Comparison of ENCODE assay signal across 10 cellular contexts in the genomic region with DNA sequence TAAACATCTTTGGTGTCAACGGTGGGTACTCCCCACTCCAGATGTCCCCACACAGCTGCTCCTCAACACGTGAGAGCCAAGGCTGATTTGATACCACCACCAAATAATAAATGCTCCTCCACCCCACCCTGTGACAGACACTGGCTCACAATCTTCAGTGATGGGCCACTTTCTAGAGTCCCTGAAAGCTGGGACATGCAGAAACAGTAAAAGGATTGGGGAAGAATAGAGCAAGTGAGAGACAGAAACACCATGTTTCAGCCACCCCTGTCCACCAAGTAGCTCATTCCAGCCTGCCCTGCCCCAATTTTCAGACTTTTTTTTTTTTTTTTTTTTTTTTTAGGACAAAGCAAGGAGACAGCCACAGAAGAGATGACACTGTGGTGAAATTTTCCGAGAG. TPM values are rescaled to one million over a fixed set of nuclear protein-coding genes. Genes with fewer than 3 reads are reported as not detected.
DNase-seq lines count a peak whose midpoint lies in the region; ATAC-seq lines count a peak whose summit lies in the region.
"Had no signal": no experiment of that assay in that cellular context is flagged by ENCODE, and none has a peak within 500 bp of the region (broad histone marks: within the 10 kb centered on the region; RNA-seq: fewer than 3 reads in every experiment).

No MANE protein-coding gene starts in this region.

- peak overlapping the region; percentile 47 to 99 (median 98) for H3K4me3 Mint-ChIP-seq in IgD-negative memory B cell
- H3K4me3 Mint-ChIP-seq in natural killer cell treated with Interleukin-12 subunit alpha and Interleukin-12 subunit beta and Interleukin-15 and Interleukin-18, amount 100 ng/mL, for 72 hours: peak overlapping the region; percentile 99

- no peak for ATAC-seq in natural killer cell treated with Interleukin-12 subunit alpha and Interleukin-12 subunit beta and Interleukin-15 and Interleukin-18, amount 100 ng/mL, for 72 hours
- no peak for ATAC-seq in HG03460 (IDR thresholded peaks at IDR 0.05; ENCODE audit: unreplicated experiment)
- ATAC-seq in GM21786 (IDR thresholded peaks at IDR 0.05; ENCODE audit: unreplicated experiment): no peak

- H3K4me1 ChIP-seq in ACC112 (ENCODE audit: control insufficient read depth, insufficient read depth, low read length, unreplicated experiment): peaks cover 22% of the 10 kb centered on the region

- no peaks in the 10 kb centered on the region for H3K79me2 ChIP-seq in ACC112 (ENCODE audit: control insufficient read depth, insufficient read depth, low read length, unreplicated experiment)

- no peaks in the 10 kb centered on the region for H3K36me3 ChIP-seq in ACC112 (ENCODE audit: insufficient read depth, low read length)
- H3K36me3 ChIP-seq: pancreas had no signal

- peaks cover 16 to 26% (median 17%) of the 10 kb centered on the region in 3 donors for H3K4me1 Mint-ChIP-seq in IgD-negative memory B cell
- peaks cover 14 to 30% of the 10 kb centered on the region in 2 donors for H3K4me1 Mint-ChIP-seq in natural killer cell treated with Interleukin-12 subunit alpha and Interleukin-12 subunit beta and Interleukin-15 and Interleukin-18, amount 100 ng/mL, for 72 hours (ENCODE audit: low read depth in 2 of 2)

- no peaks in the 10 kb centered on the region for H3K9me3 Mint-ChIP-seq in IgD-negative memory B cell
- H3K9me3 Mint-ChIP-seq in natural killer cell treated with Interleukin-12 subunit alpha and Interleukin-12 subunit beta and Interleukin-15 and Interleukin-18, amount 100 ng/mL, for 72 hours: no peaks in the 10 kb centered on the region

- H3K27me3 ChIP-seq in ACC112 (ENCODE audit: insufficient read depth, low read length): no peaks in the 10 kb centered on the region
- H3K27me3 ChIP-seq: pancreas had no signal

- H3K27me3 Mint-ChIP-seq in IgD-negative memory B cell: no peaks in the 10 kb centered on the region
- H3K27me3 Mint-ChIP-seq in natural killer cell treated with Interleukin-12 subunit alpha and Interleukin-12 subunit beta and Interleukin-15 and Interleukin-18, amount 100 ng/mL, for 72 hours: peaks cover 0 to 6% of the 10 kb centered on the region in 2 donors

- no peak overlapping the region for H2AFZ ChIP-seq in ACC112 (ENCODE audit: low read length, unreplicated experiment)

- peaks cover 6% of the 10 kb centered on the region for H3K36me3 Mint-ChIP-seq in IgD-negative memory B cell
- H3K36me3 Mint-ChIP-seq in natural killer cell treated with Interleukin-12 subunit alpha and Interleukin-12 subunit beta and Interleukin-15 and Interleukin-18, amount 100 ng/mL, for 72 hours: peaks cover 4% of the 10 kb centered on the region

- peak; percentile 19 for DNase-seq in cerebellar cortex (ENCODE audit: low spot score)
- DNase-seq in natural killer cell treated with Interleukin-12 subunit alpha and Interleukin-12 subunit beta and Interleukin-15 and Interleukin-18, amount 100 ng/mL, for 72 hours (ENCODE audit: low spot score): no peak
- DNase-seq in islet precursor cell: no peak
- DNase-seq in stimulated activated CD4-positive, alpha-beta T cell treated with anti-CD3 and anti-CD28 coated beads, Interleukin-15, amount 100 ng/mL, for 24 hours: no peak
- DNase-seq: NCI-H446 treated with DMSO at 0.1 percent for 48 hours had no signal

- no peak overlapping the region for H3K4me3 ChIP-seq in ACC112 (ENCODE audit: low read depth, low read length)

- peak overlapping the region; percentile 33; the same call in 1 of the 2 replicates for H3K27ac ChIP-seq in ACC112 (ENCODE audit: low read depth, low read length)

- peak overlapping the region in 2 of 3 donors; percentile 1 to 97 for H3K27ac Mint-ChIP-seq in IgD-negative memory B cell
- H3K27ac Mint-ChIP-seq in natural killer cell treated with Interleukin-12 subunit alpha and Interleukin-12 subunit beta and Interleukin-15 and Interleukin-18, amount 100 ng/mL, for 72 hours: peak overlapping the region; percentile 87 to 88

RNA-seq across cellular contexts. Expression of gene SLC46A3, which starts 1.6 kb away (rescaled TPM):
- 18.0 TPM for polyA plus RNA-seq in IgD-negative memory B cell
- 1 to 10 TPM; 5.8 to 6.5 TPM for total RNA-seq in natural killer cell treated with Interleukin-12 subunit alpha and Interleukin-12 subunit beta and Interleukin-15 and Interleukin-18, amount 100 ng/mL, for 72 hours

RNA-seq across cellular contexts. Expression of gene POMP, which starts 58.2 kb away (rescaled TPM):
- polyA plus RNA-seq in IgD-negative memory B cell: 78.5 TPM
- total RNA-seq in natural killer cell treated with Interleukin-12 subunit alpha and Interleukin-12 subunit beta and Interleukin-15 and Interleukin-18, amount 100 ng/mL, for 72 hours: 100 to 1,000 TPM in 1 of 2 donors, 10 to 100 TPM in 1; 75.7 to 119 TPM
